1 cellular context compared by ENCODE assay signal in the genomic region with DNA sequence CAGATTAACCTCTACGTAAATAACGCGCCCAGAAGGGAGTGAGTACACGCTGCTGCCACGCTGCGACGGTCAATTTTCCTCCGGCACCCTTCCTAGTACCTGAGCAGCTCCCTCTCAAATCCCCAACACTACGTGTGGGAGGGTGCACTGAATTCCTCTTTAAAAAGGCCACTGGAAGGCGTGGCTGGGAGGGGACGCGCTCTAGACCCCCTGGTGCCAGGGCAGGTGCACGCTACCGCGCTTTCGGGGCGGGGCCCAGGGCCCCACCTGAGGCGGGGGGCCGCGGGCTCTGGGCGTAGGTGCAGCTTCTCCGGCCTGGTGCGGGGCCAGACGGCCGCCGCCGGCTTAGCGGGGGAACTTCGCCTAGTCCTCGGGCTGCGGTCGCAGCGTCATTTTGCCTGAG.
TF ChIP-seq lines count a peak whose summit lies in the region.

No MANE protein-coding gene starts in this region.

TF ChIP-seq in H1, 55 proteins besides CTCF, POLR2A, EP300 and RAD21 (continued from another document):
- TF ChIP-seq, protein P1, sequence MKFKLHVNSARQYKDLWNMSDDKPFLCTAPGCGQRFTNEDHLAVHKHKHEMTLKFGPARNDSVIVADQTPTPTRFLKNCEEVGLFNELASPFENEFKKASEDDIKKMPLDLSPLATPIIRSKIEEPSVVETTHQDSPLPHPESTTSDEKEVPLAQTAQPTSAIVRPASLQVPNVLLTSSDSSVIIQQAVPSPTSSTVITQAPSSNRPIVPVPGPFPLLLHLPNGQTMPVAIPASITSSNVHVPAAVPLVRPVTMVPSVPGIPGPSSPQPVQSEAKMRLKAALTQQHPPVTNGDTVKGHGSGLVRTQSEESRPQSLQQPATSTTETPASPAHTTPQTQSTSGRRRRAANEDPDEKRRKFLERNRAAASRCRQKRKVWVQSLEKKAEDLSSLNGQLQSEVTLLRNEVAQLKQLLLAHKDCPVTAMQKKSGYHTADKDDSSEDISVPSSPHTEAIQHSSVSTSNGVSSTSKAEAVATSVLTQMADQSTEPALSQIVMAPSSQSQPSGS (IDR thresholded peaks at IDR 0.05; ENCODE audit: low read length) = no peak
- TF ChIP-seq EZH2 (IDR thresholded peaks at IDR 0.05; ENCODE audit: low read depth, low read length, severe bottlenecking) (no peak), HDAC2 (IDR thresholded peaks at IDR 0.05; ENCODE audit: borderline replicate concordance in 1 of 2, low read depth in 2 of 2, low read length in 2 of 2) (0 out of 4 replicates have a peak, but pooled peaks of 1 of the 2 experiments have one; percentile 25), GABPA (IDR thresholded peaks at IDR 0.05; ENCODE audit: borderline replicate concordance, insufficient read depth, low read length) (no peak), HDAC6 (IDR thresholded peaks at IDR 0.05; ENCODE audit: low read depth, low read length) (no peak), SAP30 (IDR thresholded peaks at IDR 0.05; ENCODE audit: insufficient read depth, insufficient replicate concordance, low read length) (peak; percentile 24)
TF ChIP-seq in H1: peak in this region for 12.
